28 cellular contexts compared by ENCODE assay signal in genomic region chr6:57974653-57975052, GRCh38.
"Had no signal": no experiment of that assay in that cellular context is flagged by ENCODE, and none has a peak within 500 bp of the region (broad histone marks: within the 10 kb centered on the region; RNA-seq: fewer than 3 reads in every experiment).

No MANE protein-coding gene starts in this region.

- H2AFZ ChIP-seq: hepatocyte had no signal

- ATAC-seq: effector memory CD8-positive, alpha-beta T cell; esophagus mucosa; foreskin keratinocyte; gastrocnemius medialis; gastroesophageal sphincter; heart left ventricle; heart right ventricle had no signal

- H3K79me2 ChIP-seq: hepatocyte had no signal

- H3K9me3 ChIP-seq: colonic mucosa, esophagus muscularis mucosa, esophagus squamous epithelium, gastrocnemius medialis had no signal

- H3K4me3 ChIP-seq: colonic mucosa, coronary artery, dorsolateral prefrontal cortex, esophagus muscularis mucosa, esophagus squamous epithelium, gastrocnemius medialis, gastroesophageal sphincter, heart left ventricle, heart right ventricle, hepatocyte had no signal

- H3K4me2 ChIP-seq: hepatocyte had no signal

- H3K27me3 ChIP-seq: colonic mucosa, dorsolateral prefrontal cortex, esophagus muscularis mucosa, esophagus squamous epithelium, foreskin keratinocyte, gastroesophageal sphincter, heart left ventricle, heart right ventricle, hepatocyte had no signal

- DNase-seq: colonic mucosa; cortex of kidney; dermis blood vessel endothelial cell; dorsolateral prefrontal cortex; effector CD4-positive, alpha-beta T cell; effector CD8-positive, alpha-beta T cell; effector memory CD4-positive, alpha-beta T cell; effector memory CD8-positive, alpha-beta T cell; endodermal cell; erythroblast; esophagus squamous epithelium; foreskin fibroblast; foreskin keratinocyte; foreskin melanocyte; gastrocnemius medialis; glutamatergic neuron; head of caudate nucleus; heart left ventricle; heart right ventricle had no signal

- FAIRE-seq: colon, endometrium, endothelial cell of umbilical vein had no signal

- H3K4me1 ChIP-seq: colonic mucosa, esophagus muscularis mucosa, esophagus squamous epithelium, foreskin keratinocyte, gastrocnemius medialis, gastroesophageal sphincter, heart left ventricle, heart right ventricle had no signal

- H3K27ac ChIP-seq: colonic mucosa, coronary artery, dorsolateral prefrontal cortex, epithelial cell of prostate, esophagus muscularis mucosa, esophagus squamous epithelium, foreskin keratinocyte, gastrocnemius medialis, gastroesophageal sphincter, heart left ventricle, heart right ventricle, hepatocyte had no signal

- H3K36me3 ChIP-seq: colonic mucosa, esophagus muscularis mucosa, esophagus squamous epithelium, gastrocnemius medialis, gastroesophageal sphincter, heart left ventricle had no signal
